1 cellular context compared by ENCODE assay signal in the genomic region with DNA sequence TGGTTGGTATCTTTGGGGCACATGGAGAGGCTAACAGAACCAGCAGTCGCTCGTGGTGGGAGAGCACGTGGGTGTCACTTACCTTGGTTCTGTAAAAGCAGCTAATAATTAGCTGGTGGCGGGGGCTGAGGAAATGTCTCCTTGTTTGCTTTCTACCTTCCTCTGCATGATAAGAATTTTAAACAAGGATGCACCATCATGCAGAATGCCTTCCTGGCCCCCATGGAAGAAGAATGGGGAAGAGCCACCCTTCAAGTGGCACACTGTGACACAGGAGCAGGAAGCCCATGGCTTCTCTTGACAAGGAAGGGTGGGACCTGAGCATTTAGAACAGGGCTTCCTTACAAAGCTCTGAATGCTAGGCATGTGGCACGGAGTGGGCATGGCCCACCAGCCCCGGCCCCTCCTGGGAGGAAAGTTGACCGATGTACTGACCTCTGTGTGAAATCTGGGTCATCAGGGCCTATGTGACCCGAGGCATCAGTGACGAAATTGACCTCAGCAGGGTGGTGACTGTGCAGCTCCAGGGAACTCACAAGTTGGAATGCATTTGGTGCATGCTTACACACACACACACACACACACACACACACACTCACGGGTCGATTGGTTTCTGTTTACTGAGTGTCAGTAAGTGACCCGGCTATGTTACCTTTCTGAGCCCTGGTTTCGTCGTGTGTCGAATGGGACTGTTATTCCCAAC.
TF ChIP-seq lines count a peak whose summit lies in the region.

No MANE protein-coding gene starts in this region.

TF ChIP-seq in HepG2, 621 proteins besides CTCF, POLR2A, EP300 and RAD21 (continued from another document and continues in another):
- TF ChIP-seq ZNF772 (CRISPR knock-in tag; IDR thresholded peaks at IDR 0.05): no peak
- no peak for TF ChIP-seq ZNF468 (CRISPR knock-in tag; IDR thresholded peaks at IDR 0.05)
- no peak for TF ChIP-seq ZNF773 (CRISPR knock-in tag; IDR thresholded peaks at IDR 0.05; ENCODE audit: borderline replicate concordance)
- TF ChIP-seq NFYC (CRISPR knock-in tag; IDR thresholded peaks at IDR 0.05): no peak
- TF ChIP-seq TERF1 (CRISPR knock-in tag; IDR thresholded peaks at IDR 0.05): no peak
- no peak for TF ChIP-seq ZZZ3 (CRISPR knock-in tag; IDR thresholded peaks at IDR 0.05; ENCODE audit: borderline replicate concordance)
- no peak for TF ChIP-seq PHF5A (CRISPR knock-in tag; IDR thresholded peaks at IDR 0.05; ENCODE audit: low read depth, unreplicated experiment)
- peak; percentile 59; the same call in 1 of the 2 replicates for TF ChIP-seq MIXL1 (CRISPR knock-in tag; IDR thresholded peaks at IDR 0.05)
- TF ChIP-seq HNRNPUL1 (IDR thresholded peaks at IDR 0.05; ENCODE audit: low read depth, low read length): no peak
- peak; percentile 11; the same call in 1 of the 2 replicates for TF ChIP-seq ETV5 (CRISPR knock-in tag; IDR thresholded peaks at IDR 0.05; ENCODE audit: borderline replicate concordance)
- peak; percentile 77 for TF ChIP-seq PAXIP1 (CRISPR knock-in tag; conservative IDR thresholded peaks at IDR 0.05)
- peak; percentile 69; the same call in 1 of the 2 replicates for TF ChIP-seq NRL (CRISPR knock-in tag; IDR thresholded peaks at IDR 0.05; ENCODE audit: borderline replicate concordance)
- TF ChIP-seq HNRNPL (IDR thresholded peaks at IDR 0.05; ENCODE audit: low read depth, low read length): no peak
- TF ChIP-seq ZFYVE20 (CRISPR knock-in tag; IDR thresholded peaks at IDR 0.05; ENCODE audit: borderline replicate concordance, low read depth): no peak
- no peak for TF ChIP-seq ZFP62 (CRISPR knock-in tag; IDR thresholded peaks at IDR 0.05)
- peak; percentile 60; the same call in 1 of the 2 replicates for TF ChIP-seq ZMYM2 (CRISPR knock-in tag; IDR thresholded peaks at IDR 0.05)
- TF ChIP-seq PHB2 (IDR thresholded peaks at IDR 0.05; ENCODE audit: partially characterized antibody): no peak
- peak; percentile 68; the same call in 1 of the 2 replicates for TF ChIP-seq POGK (CRISPR knock-in tag; conservative IDR thresholded peaks at IDR 0.05)
- TF ChIP-seq, protein P1, sequence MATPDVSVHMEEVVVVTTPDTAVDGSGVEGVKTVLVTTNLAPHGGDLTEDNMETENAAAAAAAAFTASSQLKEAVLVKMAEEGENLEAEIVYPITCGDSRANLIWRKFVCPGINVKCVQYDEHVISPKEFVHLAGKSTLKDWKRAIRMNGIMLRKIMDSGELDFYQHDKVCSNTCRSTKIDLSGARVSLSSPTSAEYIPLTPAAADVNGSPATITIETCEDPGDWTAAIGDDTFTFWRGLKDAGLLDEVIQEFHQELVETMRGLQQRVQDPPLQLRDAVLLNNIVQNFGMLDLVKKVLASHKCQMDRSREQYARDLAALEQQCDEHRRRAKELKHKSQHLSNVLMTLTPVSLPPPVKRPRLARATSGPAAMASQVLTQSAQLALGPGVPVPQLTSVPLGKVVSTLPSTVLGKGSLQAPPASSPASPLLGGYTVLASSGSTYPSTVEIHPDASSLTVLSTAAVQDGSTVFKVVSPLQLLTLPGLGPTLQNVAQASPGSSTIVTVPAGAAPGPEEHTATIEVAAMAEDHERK (CRISPR knock-in tag; IDR thresholded peaks at IDR 0.05; ENCODE audit: low read depth): no peak
- TF ChIP-seq ZNF275 (CRISPR knock-in tag; IDR thresholded peaks at IDR 0.05; ENCODE audit: borderline replicate concordance): no peak
- no peak for TF ChIP-seq MAFK (conservative IDR thresholded peaks at IDR 0.05 in 1 of 2, IDR thresholded peaks at IDR 0.05 in 1 of 2; ENCODE audit: low read length in 2 of 2)
- TF ChIP-seq ZNF687 (CRISPR knock-in tag; IDR thresholded peaks at IDR 0.05): peak; percentile 92
- no peak for TF ChIP-seq KAT8 (CRISPR knock-in tag; IDR thresholded peaks at IDR 0.05)
- TF ChIP-seq ZNF550 (CRISPR knock-in tag; IDR thresholded peaks at IDR 0.05; ENCODE audit: borderline replicate concordance): no peak
- no peak for TF ChIP-seq ZNF549 (CRISPR knock-in tag; IDR thresholded peaks at IDR 0.05)
- no peak for TF ChIP-seq ZNF136 (CRISPR knock-in tag; IDR thresholded peaks at IDR 0.05; ENCODE audit: low read depth)
- peak; percentile 80 for TF ChIP-seq GFI1 (CRISPR knock-in tag; IDR thresholded peaks at IDR 0.05; ENCODE audit: borderline replicate concordance)
- TF ChIP-seq RAD51 (IDR thresholded peaks at IDR 0.05; ENCODE audit: borderline replicate concordance): no peak
- no peak for TF ChIP-seq ZHX2 (IDR thresholded peaks at IDR 0.05; ENCODE audit: low read depth)
- no peak for TF ChIP-seq ZHX2 (CRISPR knock-in tag; IDR thresholded peaks at IDR 0.05; ENCODE audit: borderline replicate concordance)
- TF ChIP-seq MIER3 (CRISPR knock-in tag; IDR thresholded peaks at IDR 0.05; ENCODE audit: borderline replicate concordance): peak; percentile 61; the same call in 1 of the 2 replicates
- no peak; the same call in 1 of the 2 replicates for TF ChIP-seq ZNF121 (CRISPR knock-in tag; IDR thresholded peaks at IDR 0.05)
- no peak for TF ChIP-seq ZNF766 (CRISPR knock-in tag; IDR thresholded peaks at IDR 0.05; ENCODE audit: borderline replicate concordance)
- TF ChIP-seq SOX5 (CRISPR knock-in tag; IDR thresholded peaks at IDR 0.05; ENCODE audit: borderline replicate concordance): peak; percentile 60; the same call in 1 of the 2 replicates
- no peak for TF ChIP-seq ZNF782 (CRISPR knock-in tag; IDR thresholded peaks at IDR 0.05; ENCODE audit: borderline replicate concordance)
- TF ChIP-seq TCF7L2 (IDR thresholded peaks at IDR 0.05; ENCODE audit: low read depth, low read length): no peak
- no peak for TF ChIP-seq ZBTB1 (CRISPR knock-in tag; IDR thresholded peaks at IDR 0.05; ENCODE audit: borderline replicate concordance)
